In the genomic region with DNA sequence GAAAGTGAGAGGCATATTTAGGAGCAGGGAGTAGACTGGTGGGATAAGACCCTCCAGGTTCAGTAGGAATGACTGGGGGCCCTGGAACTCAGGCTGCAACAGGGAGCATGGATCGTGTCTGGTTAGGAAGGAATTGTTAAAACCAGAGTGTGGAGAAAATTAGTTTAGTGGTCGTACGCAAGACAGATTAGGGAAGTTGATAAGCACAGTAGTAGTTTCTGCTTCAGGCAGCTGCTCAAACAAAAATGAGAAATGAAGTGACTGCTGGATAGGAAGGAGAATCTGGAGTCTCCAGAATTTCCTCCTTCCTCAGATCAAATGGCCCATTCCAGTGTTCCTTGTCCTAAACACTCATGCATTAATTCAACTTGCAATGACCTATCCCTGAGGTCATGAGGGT, we compare ENCODE assay signal across 1 cellular context.
A peak's percentile ranks its signal among the peaks of the same experiment; 100 is the strongest.
TF ChIP-seq lines count a peak whose summit lies in the region.

No MANE protein-coding gene starts in this region.

TF ChIP-seq in K562, 482 proteins besides CTCF, POLR2A, EP300 and RAD21 (continued from another document):
- no peak for TF ChIP-seq RREB1 (CRISPR knock-in tag; IDR thresholded peaks at IDR 0.05)
- peak; percentile 92 for TF ChIP-seq SMARCA4 (IDR thresholded peaks at IDR 0.05)
- TF ChIP-seq ATF1 (CRISPR knock-in tag; IDR thresholded peaks at IDR 0.05), result no peak
- TF ChIP-seq ATF1 (tag; IDR thresholded peaks at IDR 0.05), result no peak
- TF ChIP-seq XRCC5 (IDR thresholded peaks at IDR 0.05; ENCODE audit: low read depth, low read length), result no peak
- TF ChIP-seq SNRNP70 (optimal IDR thresholded peaks at IDR 0.05; ENCODE audit: low read depth, low read length), result no peak
- no peak for TF ChIP-seq PHF8 (IDR thresholded peaks at IDR 0.05; ENCODE audit: borderline replicate concordance, low read length)
- 0 out of 2 replicates have a peak, but pooled peaks have one; percentile 26 for TF ChIP-seq ZNF431 (CRISPR knock-in tag; IDR thresholded peaks at IDR 0.05)
- TF ChIP-seq, protein P1, sequence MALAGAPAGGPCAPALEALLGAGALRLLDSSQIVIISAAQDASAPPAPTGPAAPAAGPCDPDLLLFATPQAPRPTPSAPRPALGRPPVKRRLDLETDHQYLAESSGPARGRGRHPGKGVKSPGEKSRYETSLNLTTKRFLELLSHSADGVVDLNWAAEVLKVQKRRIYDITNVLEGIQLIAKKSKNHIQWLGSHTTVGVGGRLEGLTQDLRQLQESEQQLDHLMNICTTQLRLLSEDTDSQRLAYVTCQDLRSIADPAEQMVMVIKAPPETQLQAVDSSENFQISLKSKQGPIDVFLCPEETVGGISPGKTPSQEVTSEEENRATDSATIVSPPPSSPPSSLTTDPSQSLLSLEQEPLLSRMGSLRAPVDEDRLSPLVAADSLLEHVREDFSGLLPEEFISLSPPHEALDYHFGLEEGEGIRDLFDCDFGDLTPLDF (CRISPR knock-in tag; IDR thresholded peaks at IDR 0.05), result no peak
- TF ChIP-seq ESRRA (IDR thresholded peaks at IDR 0.05; ENCODE audit: borderline replicate concordance, low read depth), result peak; percentile 75
- TF ChIP-seq RCOR1 (IDR thresholded peaks at IDR 0.05; ENCODE audit: borderline replicate concordance in 1 of 2, low read depth in 2 of 2, low read length in 2 of 2), result 0 out of 4 replicates have a peak, but pooled peaks of 1 of the 2 experiments have one; percentile 35
- no peak for TF ChIP-seq NR2C2 (CRISPR knock-in tag; IDR thresholded peaks at IDR 0.05)
- TF ChIP-seq NR2C2 (tag; IDR thresholded peaks at IDR 0.05), result peak; percentile 41; the same call in 1 of the 2 replicates
- TF ChIP-seq ZNF232 (CRISPR knock-in tag; IDR thresholded peaks at IDR 0.05), result no peak
- TF ChIP-seq ZNF695 (CRISPR knock-in tag; IDR thresholded peaks at IDR 0.05), result no peak
- TF ChIP-seq, protein P2, sequence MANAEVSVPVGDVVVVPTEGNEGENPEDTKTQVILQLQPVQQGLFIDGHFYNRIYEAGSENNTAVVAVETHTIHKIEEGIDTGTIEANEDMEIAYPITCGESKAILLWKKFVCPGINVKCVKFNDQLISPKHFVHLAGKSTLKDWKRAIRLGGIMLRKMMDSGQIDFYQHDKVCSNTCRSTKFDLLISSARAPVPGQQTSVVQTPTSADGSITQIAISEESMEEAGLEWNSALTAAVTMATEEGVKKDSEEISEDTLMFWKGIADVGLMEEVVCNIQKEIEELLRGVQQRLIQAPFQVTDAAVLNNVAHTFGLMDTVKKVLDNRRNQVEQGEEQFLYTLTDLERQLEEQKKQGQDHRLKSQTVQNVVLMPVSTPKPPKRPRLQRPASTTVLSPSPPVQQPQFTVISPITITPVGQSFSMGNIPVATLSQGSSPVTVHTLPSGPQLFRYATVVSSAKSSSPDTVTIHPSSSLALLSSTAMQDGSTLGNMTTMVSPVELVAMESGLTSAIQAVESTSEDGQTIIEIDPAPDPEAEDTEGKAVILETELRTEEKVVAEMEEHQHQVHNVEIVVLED (CRISPR knock-in tag; IDR thresholded peaks at IDR 0.05), result 0 out of 2 replicates have a peak, but pooled peaks have one; percentile 12
- TF ChIP-seq ZNF589 (CRISPR knock-in tag; IDR thresholded peaks at IDR 0.05; ENCODE audit: low read depth), result peak; percentile 45; the same call in 1 of the 2 replicates
- TF ChIP-seq MIER1 (IDR thresholded peaks at IDR 0.05; ENCODE audit: low read depth), result no peak
- no peak for TF ChIP-seq ZNF512 (tag; IDR thresholded peaks at IDR 0.05)
- no peak for TF ChIP-seq KLF6 (CRISPR knock-in tag; IDR thresholded peaks at IDR 0.05; ENCODE audit: borderline replicate concordance)
- TF ChIP-seq ZNF707 (CRISPR knock-in tag; conservative IDR thresholded peaks at IDR 0.05), result no peak
- no peak for TF ChIP-seq EWSR1 (IDR thresholded peaks at IDR 0.05; ENCODE audit: borderline replicate concordance, low read depth, partially characterized antibody)
- TF ChIP-seq, protein P3, sequence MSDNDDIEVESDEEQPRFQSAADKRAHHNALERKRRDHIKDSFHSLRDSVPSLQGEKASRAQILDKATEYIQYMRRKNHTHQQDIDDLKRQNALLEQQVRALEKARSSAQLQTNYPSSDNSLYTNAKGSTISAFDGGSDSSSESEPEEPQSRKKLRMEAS (CRISPR knock-in tag; IDR thresholded peaks at IDR 0.05), result no peak
- TF ChIP-seq, protein P4, sequence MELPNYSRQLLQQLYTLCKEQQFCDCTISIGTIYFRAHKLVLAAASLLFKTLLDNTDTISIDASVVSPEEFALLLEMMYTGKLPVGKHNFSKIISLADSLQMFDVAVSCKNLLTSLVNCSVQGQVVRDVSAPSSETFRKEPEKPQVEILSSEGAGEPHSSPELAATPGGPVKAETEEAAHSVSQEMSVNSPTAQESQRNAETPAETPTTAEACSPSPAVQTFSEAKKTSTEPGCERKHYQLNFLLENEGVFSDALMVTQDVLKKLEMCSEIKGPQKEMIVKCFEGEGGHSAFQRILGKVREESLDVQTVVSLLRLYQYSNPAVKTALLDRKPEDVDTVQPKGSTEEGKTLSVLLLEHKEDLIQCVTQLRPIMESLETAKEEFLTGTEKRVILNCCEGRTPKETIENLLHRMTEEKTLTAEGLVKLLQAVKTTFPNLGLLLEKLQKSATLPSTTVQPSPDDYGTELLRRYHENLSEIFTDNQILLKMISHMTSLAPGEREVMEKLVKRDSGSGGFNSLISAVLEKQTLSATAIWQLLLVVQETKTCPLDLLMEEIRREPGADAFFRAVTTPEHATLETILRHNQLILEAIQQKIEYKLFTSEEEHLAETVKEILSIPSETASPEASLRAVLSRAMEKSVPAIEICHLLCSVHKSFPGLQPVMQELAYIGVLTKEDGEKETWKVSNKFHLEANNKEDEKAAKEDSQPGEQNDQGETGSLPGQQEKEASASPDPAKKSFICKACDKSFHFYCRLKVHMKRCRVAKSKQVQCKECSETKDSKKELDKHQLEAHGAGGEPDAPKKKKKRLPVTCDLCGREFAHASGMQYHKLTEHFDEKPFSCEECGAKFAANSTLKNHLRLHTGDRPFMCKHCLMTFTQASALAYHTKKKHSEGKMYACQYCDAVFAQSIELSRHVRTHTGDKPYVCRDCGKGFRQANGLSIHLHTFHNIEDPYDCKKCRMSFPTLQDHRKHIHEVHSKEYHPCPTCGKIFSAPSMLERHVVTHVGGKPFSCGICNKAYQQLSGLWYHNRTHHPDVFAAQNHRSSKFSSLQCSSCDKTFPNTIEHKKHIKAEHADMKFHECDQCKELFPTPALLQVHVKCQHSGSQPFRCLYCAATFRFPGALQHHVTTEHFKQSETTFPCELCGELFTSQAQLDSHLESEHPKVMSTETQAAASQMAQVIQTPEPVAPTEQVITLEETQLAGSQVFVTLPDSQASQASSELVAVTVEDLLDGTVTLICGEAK (IDR thresholded peaks at IDR 0.05), result peak; percentile 33; the same call in 1 of the 2 replicates
- TF ChIP-seq, protein P4 (CRISPR knock-in tag; IDR thresholded peaks at IDR 0.05), result no peak
- TF ChIP-seq ZNF121 (CRISPR knock-in tag; conservative IDR thresholded peaks at IDR 0.05), result no peak
- peak; percentile 48; the same call in 1 of the 2 replicates for TF ChIP-seq CTBP1 (IDR thresholded peaks at IDR 0.05; ENCODE audit: borderline replicate concordance)
- TF ChIP-seq PHTF2 (CRISPR knock-in tag; IDR thresholded peaks at IDR 0.05), result no peak
- no peak for TF ChIP-seq ZKSCAN3 (CRISPR knock-in tag; IDR thresholded peaks at IDR 0.05)
- TF ChIP-seq ZZZ3 (IDR thresholded peaks at IDR 0.05), result 0 out of 2 replicates have a peak, but pooled peaks have one; percentile 49
- no peak for TF ChIP-seq HIVEP1 (CRISPR knock-in tag; IDR thresholded peaks at IDR 0.05)
- TF ChIP-seq ZNF24 (IDR thresholded peaks at IDR 0.05), result peak; percentile 86
- TF ChIP-seq DMBX1 (CRISPR knock-in tag; IDR thresholded peaks at IDR 0.05; ENCODE audit: borderline replicate concordance), result no peak
- TF ChIP-seq ARHGAP35 (IDR thresholded peaks at IDR 0.05; ENCODE audit: partially characterized antibody), result no peak
- TF ChIP-seq CBX2 (IDR thresholded peaks at IDR 0.05; ENCODE audit: insufficient read depth, low read length, poor library complexity, severe bottlenecking), result no peak
- no peak for TF ChIP-seq NELFE (IDR thresholded peaks at IDR 0.05; ENCODE audit: insufficient read depth, insufficient read length)
- no peak for TF ChIP-seq CSDE1 (IDR thresholded peaks at IDR 0.05)
- TF ChIP-seq CEBPG (CRISPR knock-in tag; IDR thresholded peaks at IDR 0.05), result no peak
- no peak for TF ChIP-seq CEBPG (tag; conservative IDR thresholded peaks at IDR 0.05 in 1 of 2, IDR thresholded peaks at IDR 0.05 in 1 of 2)
- no peak for TF ChIP-seq ZNF175 (CRISPR knock-in tag; IDR thresholded peaks at IDR 0.05; ENCODE audit: low read depth)
- TF ChIP-seq MYC (IDR thresholded peaks at IDR 0.05; ENCODE audit: low read depth, low read length), result no peak
- TF ChIP-seq MYC (CRISPR knock-in tag; IDR thresholded peaks at IDR 0.05; ENCODE audit: borderline replicate concordance, low read depth), result no peak
- TF ChIP-seq ZNF146 (CRISPR knock-in tag; IDR thresholded peaks at IDR 0.05; ENCODE audit: unreplicated experiment), result no peak
